In genomic region chr5:9454012-9454481, GRCh38 we compare ENCODE assay signal across 14 cellular contexts.
DNase-seq lines count a peak whose midpoint lies in the region; ATAC-seq and TF ChIP-seq lines count a peak whose summit lies in the region.
"Had no signal": no experiment of that assay in that cellular context is flagged by ENCODE, and none has a peak within 500 bp of the region (broad histone marks: within the 10 kb centered on the region; RNA-seq: fewer than 3 reads in every experiment).

No MANE protein-coding gene starts in this region.

- TF ChIP-seq EP300 in sigmoid colon (IDR thresholded peaks at IDR 0.05) = no peak

- no peak for TF ChIP-seq POLR2A in sigmoid colon (IDR thresholded peaks at IDR 0.05)

- H3K9me3 ChIP-seq in mesodermal cell (ENCODE audit: control insufficient read depth, low read length) = peaks cover 7% of the 10 kb centered on the region
- no peaks in the 10 kb centered on the region for H3K9me3 ChIP-seq in sigmoid colon

- TF ChIP-seq CTCF in sigmoid colon (IDR thresholded peaks at IDR 0.05) = no peak

- H3K36me3 ChIP-seq in mesodermal cell (ENCODE audit: control insufficient read depth, insufficient read depth, low read length) (peaks cover 6% of the 10 kb centered on the region), sigmoid colon (no peaks in the 10 kb centered on the region)
- H3K36me3 ChIP-seq: brain microvascular endothelial cell had no signal

- H3K27me3 ChIP-seq in sigmoid colon = no peaks in the 10 kb centered on the region
- H3K27me3 ChIP-seq: brain microvascular endothelial cell had no signal

- peaks cover 29% of the 10 kb centered on the region for H3K4me1 ChIP-seq in mesodermal cell (ENCODE audit: control insufficient read depth, insufficient read depth, low read length, poor library complexity, severe bottlenecking)
- no peaks in the 10 kb centered on the region for H3K4me1 ChIP-seq in sigmoid colon

- 56 to 100% methylated on average over 1 of the region's 4 CpGs for WGBS in mesodermal cell (ENCODE audit: insufficient coverage in 2 of 2), 2 experiments
- 62 to 78% methylated on average over 4 of the region's 4 CpGs for WGBS in sigmoid colon, 2 donors

- H3K27ac ChIP-seq in mesodermal cell (ENCODE audit: low read depth, low read length, severe bottlenecking) (peak overlapping the region; percentile 46), sigmoid colon (no peak overlapping the region)
- H3K27ac ChIP-seq: brain microvascular endothelial cell had no signal

- DNase-seq in DMS79 (lab: John Stamatoyannopoulos, UW) (peak; percentile 1), H4 (ENCODE audit: low spot score) (peak; percentile 25), NK-92 (lab: John Stamatoyannopoulos, UW; ENCODE audit: unreplicated experiment) (no peak), middle frontal gyrus (ENCODE audit: extremely low spot score, low spot score) (no peak), sigmoid colon (no peak), NCI-H146 treated with DMSO at 0.1 percent for 48 hours (lab: John Stamatoyannopoulos, UW; ENCODE audit: unreplicated experiment) (no peak)
- DNase-seq: activated gamma-delta T cell; brain microvascular endothelial cell; DND-41; NCI-H1436 treated with DMSO at 0.1 percent for 48 hours; NCI-H446 treated with DMSO at 0.1 percent for 48 hours; stimulated activated CD4-positive, alpha-beta T cell treated with anti-CD3 and anti-CD28 coated beads, Interleukin-12 subunit alpha, Interleukin-12 subunit beta, amount 100 ng/mL, for 4 hours had no signal

- intact Hi-C loops in sigmoid colon (cut with DNase I) = no loop called here

- ATAC-seq in SK-N-SH treated with all-trans-retinoic acid at 6 μM for 48 hours = peak; percentile 83

- H3K4me3 ChIP-seq in mesodermal cell (ENCODE audit: extremely low read depth, insufficient read depth, low read length, poor library complexity, severe bottlenecking) (no peak overlapping the region), sigmoid colon (no peak overlapping the region)

TF ChIP-seq in SK-N-SH treated with all-trans-retinoic acid at 6 μM for 48 hours, 23 proteins besides CTCF, POLR2A, EP300 and RAD21:
- TF ChIP-seq ZNF70 (CRISPR knock-in tag; IDR thresholded peaks at IDR 0.05) (no peak), SNAI2 (CRISPR knock-in tag; IDR thresholded peaks at IDR 0.05) (no peak), ZFP30 (CRISPR knock-in tag; IDR thresholded peaks at IDR 0.05) (no peak), PATZ1 (CRISPR knock-in tag; IDR thresholded peaks at IDR 0.05; ENCODE audit: borderline replicate concordance) (no peak), ZNF8 (CRISPR knock-in tag; IDR thresholded peaks at IDR 0.05) (no peak), PPARA (CRISPR knock-in tag; IDR thresholded peaks at IDR 0.05; ENCODE audit: borderline replicate concordance) (no peak), ZNF565 (CRISPR knock-in tag; conservative IDR thresholded peaks at IDR 0.05; ENCODE audit: low read depth) (no peak), ARNTL (CRISPR knock-in tag; IDR thresholded peaks at IDR 0.05; ENCODE audit: borderline replicate concordance, low read depth) (no peak), RARB (CRISPR knock-in tag; IDR thresholded peaks at IDR 0.05) (no peak), CSRNP3 (CRISPR knock-in tag; IDR thresholded peaks at IDR 0.05) (no peak), ZFP3 (CRISPR knock-in tag; IDR thresholded peaks at IDR 0.05) (no peak), CREB5 (CRISPR knock-in tag; IDR thresholded peaks at IDR 0.05; ENCODE audit: low read depth) (no peak), ESRRG (CRISPR knock-in tag; IDR thresholded peaks at IDR 0.05) (no peak), POU6F1 (CRISPR knock-in tag; IDR thresholded peaks at IDR 0.05; ENCODE audit: borderline replicate concordance, low read depth) (no peak), CSDC2 (CRISPR knock-in tag; IDR thresholded peaks at IDR 0.05) (no peak), ISL1 (CRISPR knock-in tag; IDR thresholded peaks at IDR 0.05) (peak; percentile 57; the same call in 1 of the 2 replicates), ZC3H10 (CRISPR knock-in tag; IDR thresholded peaks at IDR 0.05) (peak; percentile 59; the same call in 1 of the 2 replicates), TCF4 (CRISPR knock-in tag; IDR thresholded peaks at IDR 0.05; ENCODE audit: borderline replicate concordance) (peak; percentile 84; the same call in 1 of the 2 replicates), TOX (CRISPR knock-in tag; IDR thresholded peaks at IDR 0.05; ENCODE audit: borderline replicate concordance) (peak; percentile 81; the same call in 1 of the 2 replicates), OSR1 (CRISPR knock-in tag; IDR thresholded peaks at IDR 0.05) (no peak)
- TF ChIP-seq, protein P1, sequence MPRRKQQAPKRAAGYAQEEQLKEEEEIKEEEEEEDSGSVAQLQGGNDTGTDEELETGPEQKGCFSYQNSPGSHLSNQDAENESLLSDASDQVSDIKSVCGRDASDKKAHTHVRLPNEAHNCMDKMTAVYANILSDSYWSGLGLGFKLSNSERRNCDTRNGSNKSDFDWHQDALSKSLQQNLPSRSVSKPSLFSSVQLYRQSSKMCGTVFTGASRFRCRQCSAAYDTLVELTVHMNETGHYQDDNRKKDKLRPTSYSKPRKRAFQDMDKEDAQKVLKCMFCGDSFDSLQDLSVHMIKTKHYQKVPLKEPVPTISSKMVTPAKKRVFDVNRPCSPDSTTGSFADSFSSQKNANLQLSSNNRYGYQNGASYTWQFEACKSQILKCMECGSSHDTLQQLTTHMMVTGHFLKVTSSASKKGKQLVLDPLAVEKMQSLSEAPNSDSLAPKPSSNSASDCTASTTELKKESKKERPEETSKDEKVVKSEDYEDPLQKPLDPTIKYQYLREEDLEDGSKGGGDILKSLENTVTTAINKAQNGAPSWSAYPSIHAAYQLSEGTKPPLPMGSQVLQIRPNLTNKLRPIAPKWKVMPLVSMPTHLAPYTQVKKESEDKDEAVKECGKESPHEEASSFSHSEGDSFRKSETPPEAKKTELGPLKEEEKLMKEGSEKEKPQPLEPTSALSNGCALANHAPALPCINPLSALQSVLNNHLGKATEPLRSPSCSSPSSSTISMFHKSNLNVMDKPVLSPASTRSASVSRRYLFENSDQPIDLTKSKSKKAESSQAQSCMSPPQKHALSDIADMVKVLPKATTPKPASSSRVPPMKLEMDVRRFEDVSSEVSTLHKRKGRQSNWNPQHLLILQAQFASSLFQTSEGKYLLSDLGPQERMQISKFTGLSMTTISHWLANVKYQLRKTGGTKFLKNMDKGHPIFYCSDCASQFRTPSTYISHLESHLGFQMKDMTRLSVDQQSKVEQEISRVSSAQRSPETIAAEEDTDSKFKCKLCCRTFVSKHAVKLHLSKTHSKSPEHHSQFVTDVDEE (CRISPR knock-in tag; IDR thresholded peaks at IDR 0.05) = no peak

Comparison
In these comparisons a context has a peak if more than half of its experiments do, and no peak if none do; other contexts are left out.
1. DNase-seq: peak in DMS79 (single experiment) and H4 (single experiment); none in NK-92 (single experiment), middle frontal gyrus (single experiment), sigmoid colon (single experiment) and NCI-H146 treated with DMSO at 0.1 percent for 48 hours (single experiment).